Comparison of ENCODE assay signal across 2 cellular contexts in genomic region chr13:112746044-112746443, GRCh38.
TF ChIP-seq lines count a peak whose summit lies in the region.

No MANE protein-coding gene starts in this region.

TF ChIP-seq in HepG2, 621 proteins besides CTCF, POLR2A, EP300 and RAD21:
- TF ChIP-seq MAZ (IDR thresholded peaks at IDR 0.05; ENCODE audit: borderline replicate concordance, low read depth, low read length), result no peak
- no peak for TF ChIP-seq MAZ (CRISPR knock-in tag; IDR thresholded peaks at IDR 0.05; ENCODE audit: low read depth)
- TF ChIP-seq ZBTB38 (CRISPR knock-in tag; IDR thresholded peaks at IDR 0.05), result peak; percentile 79
- TF ChIP-seq ZBTB33 (CRISPR knock-in tag; IDR thresholded peaks at IDR 0.05), result peak; percentile 95
- TF ChIP-seq AGO2 (optimal IDR thresholded peaks at IDR 0.05; ENCODE audit: low read depth, low read length), result peak; percentile 37

TF ChIP-seq in WTC11, 78 proteins besides CTCF, POLR2A, EP300 and RAD21:
- no peak for TF ChIP-seq ZNF532 (CRISPR knock-in tag; IDR thresholded peaks at IDR 0.05; ENCODE audit: borderline replicate concordance)
- TF ChIP-seq EMX1 (CRISPR knock-in tag; IDR thresholded peaks at IDR 0.05), result no peak
- TF ChIP-seq AR (CRISPR knock-in tag; IDR thresholded peaks at IDR 0.05), result no peak
- TF ChIP-seq ZNF263 (CRISPR knock-in tag; IDR thresholded peaks at IDR 0.05; ENCODE audit: low read depth), result no peak
- no peak for TF ChIP-seq ZNF512 (CRISPR knock-in tag; IDR thresholded peaks at IDR 0.05; ENCODE audit: borderline replicate concordance)
- TF ChIP-seq CBFB (CRISPR knock-in tag; IDR thresholded peaks at IDR 0.05; ENCODE audit: low read depth), result no peak
- no peak for TF ChIP-seq GRHL2 (CRISPR knock-in tag; IDR thresholded peaks at IDR 0.05; ENCODE audit: insufficient replicate concordance, severe bottlenecking)
- TF ChIP-seq ZNF121 (CRISPR knock-in tag; IDR thresholded peaks at IDR 0.05), result no peak
- TF ChIP-seq USF1 (CRISPR knock-in tag; IDR thresholded peaks at IDR 0.05), result no peak
- no peak for TF ChIP-seq ATF3 (CRISPR knock-in tag; conservative IDR thresholded peaks at IDR 0.05)
- no peak for TF ChIP-seq NR1H2 (CRISPR knock-in tag; IDR thresholded peaks at IDR 0.05)
- no peak for TF ChIP-seq MYBL2 (CRISPR knock-in tag; IDR thresholded peaks at IDR 0.05)
- TF ChIP-seq MLX (CRISPR knock-in tag; IDR thresholded peaks at IDR 0.05), result no peak
- TF ChIP-seq ESRRA (CRISPR knock-in tag; IDR thresholded peaks at IDR 0.05; ENCODE audit: borderline replicate concordance), result no peak
- TF ChIP-seq JUN (CRISPR knock-in tag; IDR thresholded peaks at IDR 0.05), result no peak
- no peak for TF ChIP-seq ARID4B (CRISPR knock-in tag; IDR thresholded peaks at IDR 0.05; ENCODE audit: borderline replicate concordance)
- TF ChIP-seq SMAD4 (CRISPR knock-in tag; IDR thresholded peaks at IDR 0.05), result no peak
- TF ChIP-seq ERG (CRISPR knock-in tag; IDR thresholded peaks at IDR 0.05), result no peak
TF ChIP-seq in WTC11: peak in this region for 0.
